14 cellular contexts compared by ENCODE assay signal in the genomic region with DNA sequence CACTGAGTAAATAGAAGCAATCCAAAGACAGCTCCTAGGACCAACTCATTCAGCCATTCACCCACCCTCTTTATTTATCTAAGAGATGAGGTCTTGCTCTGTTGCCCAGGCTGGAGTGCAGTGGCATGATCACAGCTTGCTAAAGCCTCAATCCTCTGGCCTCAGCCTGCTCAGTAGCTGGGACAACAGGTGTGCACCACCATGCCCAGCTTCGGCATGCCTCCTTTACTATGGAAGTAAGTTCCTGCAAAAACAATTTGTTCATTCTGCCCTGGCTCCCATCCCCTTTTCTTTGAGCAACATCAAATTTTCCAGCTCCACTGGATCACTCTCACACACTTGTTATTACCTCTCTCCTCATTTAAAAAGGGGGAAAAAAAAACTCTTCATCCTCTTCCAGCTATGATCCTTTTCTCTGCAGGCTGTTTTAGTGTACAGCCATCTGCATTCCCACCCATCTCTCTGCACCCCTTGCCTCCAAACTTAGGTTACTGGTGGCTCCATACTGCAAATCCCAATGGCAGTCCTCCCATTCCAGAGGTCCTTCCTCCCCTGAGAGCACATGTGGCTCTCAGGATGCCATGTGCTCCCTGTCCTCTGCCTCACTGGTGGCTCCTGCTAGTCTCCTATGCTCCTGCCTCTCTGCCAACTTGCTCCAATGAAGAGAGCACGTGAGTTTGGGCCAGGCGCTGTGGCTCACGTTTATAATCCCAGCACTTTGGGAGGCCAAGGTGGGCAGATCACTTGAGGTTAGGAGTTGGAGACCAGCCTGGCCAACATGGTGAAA. TPM values are rescaled to one million over a fixed set of nuclear protein-coding genes. Genes with fewer than 3 reads are reported as not detected.
DNase-seq lines count a peak whose midpoint lies in the region; ATAC-seq, FAIRE-seq and TF ChIP-seq lines count a peak whose summit lies in the region.
"Had no signal": no experiment of that assay in that cellular context is flagged by ENCODE, and none has a peak within 500 bp of the region (broad histone marks: within the 10 kb centered on the region; RNA-seq: fewer than 3 reads in every experiment).

No MANE protein-coding gene starts in this region.

- BruUV-seq in HepG2 (replicated peaks; lab: Mats Ljungman, UMichigan): no TSS peak

- TF ChIP-seq EP300 in HepG2 (IDR thresholded peaks at IDR 0.05; ENCODE audit: low read depth in 2 of 2, low read length in 2 of 2) (no peak), HepG2 (CRISPR knock-in tag; IDR thresholded peaks at IDR 0.05; ENCODE audit: borderline replicate concordance) (no peak)

- intact Hi-C loops in HepG2 (cut with micrococcal nuclease; ENCODE audit: unreplicated experiment): no loop called here
- intact Hi-C loops in right lobe of liver (cut with DNase I): no loop called here
- intact Hi-C loops in testis (cut with DNase I; ENCODE audit: low total_unique reads): no loop called here
- intact Hi-C loops in Right ventricle myocardium superior (cut with DNase I): no loop called here

- H4K20me1 ChIP-seq in HepG2 (ENCODE audit: insufficient read depth, low read length): no peaks in the 10 kb centered on the region

- H3K36me3 Mint-ChIP-seq in effector memory CD8-positive, alpha-beta T cell (ENCODE audit: insufficient read depth): peaks cover 28% of the 10 kb centered on the region

- H3K4me3 ChIP-seq in HepG2 (replicated peaks in 1 of 3; ENCODE audit: insufficient read depth in 1 of 3, low read depth in 2 of 3, low read length in 3 of 3): no peak overlapping the region
- no peak overlapping the region for H3K4me3 ChIP-seq in right lobe of liver
- no peak overlapping the region for H3K4me3 ChIP-seq in testis
- H3K4me3 ChIP-seq: SJSA1, skin epidermis had no signal

- no peak overlapping the region for H3K27ac ChIP-seq in HepG2 (ENCODE audit: extremely low read length, insufficient read depth, low read length)
- no peak overlapping the region for H3K27ac ChIP-seq in right lobe of liver
- H3K27ac ChIP-seq in testis: no peak overlapping the region
- H3K27ac ChIP-seq: foreskin keratinocyte, SJSA1, skin epidermis had no signal

- TF ChIP-seq CTCF in HepG2 (CRISPR knock-in tag; IDR thresholded peaks at IDR 0.05): no peak
- no peak for TF ChIP-seq CTCF in right lobe of liver (IDR thresholded peaks at IDR 0.05)
- TF ChIP-seq CTCF in testis (IDR thresholded peaks at IDR 0.05): no peak

- POLR2A ChIA-PET in HepG2 (lab: Yijun Ruan, JAX): no interaction called here

- H3K4me1 ChIP-seq in HepG2 (ENCODE audit: insufficient read depth, low read length) (peaks cover 31% of the 10 kb centered on the region), right lobe of liver (peaks cover 0 to 16% (median 6%) of the 10 kb centered on the region in 4 donors), testis (peaks cover 18% of the 10 kb centered on the region)

- no peak for FAIRE-seq in HepG2 (lab: Jason Lieb, UNC)
- FAIRE-seq: islet of Langerhans had no signal

- H3K27me3 ChIP-seq in HepG2 (ENCODE audit: control insufficient read depth in 1 of 2, insufficient read depth in 2 of 2, low read length in 2 of 2) (no peaks in the 10 kb centered on the region), right lobe of liver (no peaks in the 10 kb centered on the region), testis (no peaks in the 10 kb centered on the region)
- H3K27me3 ChIP-seq: foreskin keratinocyte, SJSA1 had no signal

- DNase-seq in HepG2 (ENCODE audit: low spot score): no peak
- no peak for DNase-seq in right lobe of liver
- no peak for DNase-seq in effector memory CD8-positive, alpha-beta T cell
- no peak for DNase-seq in testis
- DNase-seq in NCI-H345 (lab: John Stamatoyannopoulos, UW): no peak
- no peak for DNase-seq in Right ventricle myocardium superior
- DNase-seq: amniotic stem cell, dermis blood vessel endothelial cell, EL, foreskin keratinocyte, NCI-H748 treated with DMSO at 0.1 percent for 48 hours had no signal

- no peaks in the 10 kb centered on the region for H3K9me3 Mint-ChIP-seq in effector memory CD8-positive, alpha-beta T cell

- H3K36me3 ChIP-seq in HepG2 (replicated peaks in 1 of 2; ENCODE audit: control insufficient read depth in 1 of 2, insufficient read depth in 2 of 2, low read length in 2 of 2): peaks cover 5 to 15% of the 10 kb centered on the region in 2 experiments; a peak in 4 of 5 replicates
- peaks cover 0 to 9% (median 5%) of the 10 kb centered on the region in 4 donors for H3K36me3 ChIP-seq in right lobe of liver
- H3K36me3 ChIP-seq in testis (ENCODE audit: low read depth, missing control alignments): no peaks in the 10 kb centered on the region

- H2AFZ ChIP-seq in HepG2 (ENCODE audit: low read length): no peak overlapping the region

- ATAC-seq in HepG2 (no peak), right lobe of liver (no peak), Right ventricle myocardium superior (ENCODE audit: poor library complexity) (no peak)
- ATAC-seq in effector memory CD8-positive, alpha-beta T cell (replicated peaks): no peak
- ATAC-seq: foreskin keratinocyte had no signal

- CTCF ChIA-PET in HepG2 (lab: Yijun Ruan, JAX; ENCODE audit: low intra/inter-chr PET ratio, low total read pairs): no interaction called here

- no peak for TF ChIP-seq RAD21 in HepG2 (CRISPR knock-in tag; IDR thresholded peaks at IDR 0.05)

- no peak overlapping the region for H3K9ac ChIP-seq in HepG2 (ENCODE audit: insufficient read depth, low read depth, low read length)

- in situ Hi-C loops in HepG2 (cut with HindIII; ENCODE audit: extremely low pct_ligation_motif_present, low pct_unique_long_range_greater_than_20kb): no loop called here

- H3K79me2 ChIP-seq in HepG2 (ENCODE audit: insufficient read depth, low read length): peaks cover 32% of the 10 kb centered on the region

- peaks cover 35 to 42% of the 10 kb centered on the region in 2 donors for H3K4me1 Mint-ChIP-seq in effector memory CD8-positive, alpha-beta T cell (ENCODE audit: low read depth in 2 of 2)

- peak overlapping the region; percentile 91 to 97 for H3K4me3 Mint-ChIP-seq in effector memory CD8-positive, alpha-beta T cell

- 90% methylated on average over 4 of the region's 4 CpGs for WGBS in HepG2 (ENCODE audit: low lambda C conversion rate)
- whole genome bisulfite sequencing in right lobe of liver (ENCODE audit: insufficient coverage, low coverage, low lambda C conversion rate, missing lambda C conversion rate): 81% methylated on average over 3 of the region's 4 CpGs
- WGBS in testis, 2 donors: 70 to 83% methylated on average over 4 of the region's 4 CpGs

- 0 out of 2 replicates have a peak overlapping the region, but pooled peaks have one; percentile 1 for H3K4me2 ChIP-seq in HepG2 (ENCODE audit: low read depth, low read length)

- TF ChIP-seq POLR2A in HepG2 (IDR thresholded peaks at IDR 0.05; ENCODE audit: insufficient read depth in 1 of 2, low read depth in 2 of 2, low read length in 2 of 2) (no peak), right lobe of liver (IDR thresholded peaks at IDR 0.05) (no peak), testis (IDR thresholded peaks at IDR 0.05) (no peak)

- peak overlapping the region in 1 of 2 donors; percentile 78 for H3K27ac Mint-ChIP-seq in effector memory CD8-positive, alpha-beta T cell

- H3K9me3 ChIP-seq in HepG2 (ENCODE audit: low read length) (no peaks in the 10 kb centered on the region), right lobe of liver (no peaks in the 10 kb centered on the region), testis (no peaks in the 10 kb centered on the region)
- H3K9me3 ChIP-seq: SJSA1 had no signal

- no peaks in the 10 kb centered on the region for H3K27me3 Mint-ChIP-seq in effector memory CD8-positive, alpha-beta T cell

RNA-seq across cellular contexts. Expression of a gene that starts 2.2 kb away (rescaled TPM):
- total RNA-seq in HepG2 (2016; rRNA removed; fragmentation: Illumina TruSeq; extraction: Trizol) (43.2 and 47.2 TPM in 2 replicates), right lobe of liver (10 to 100 TPM; 21.9 to 33.5 (median 24.9) TPM), testis (100 to 1,000 TPM; 131 to 184 TPM), Right ventricle myocardium superior (32.7 TPM)
- total RNA-seq in HepG2 (2016; cell fraction: cytosol; rRNA removed; fragmentation: Illumina TruSeq; extraction: Trizol; ENCODE audit: low read depth): 22.1 and 24.0 TPM in 2 replicates
- 43.9 and 45.2 TPM in 2 replicates for total RNA-seq in HepG2 (2016; cell fraction: insoluble cytoplasmic fraction; rRNA removed; fragmentation: Illumina TruSeq; extraction: Trizol)
- 43.6 and 46.0 TPM in 2 replicates for total RNA-seq in HepG2 (2016; cell fraction: membrane; rRNA removed; fragmentation: Illumina TruSeq; extraction: Trizol)
- 13.8 and 15.5 TPM in 2 replicates for total RNA-seq in HepG2 (2016; cell fraction: nucleus; rRNA removed; fragmentation: Illumina TruSeq; extraction: Trizol)
- polyA plus RNA-seq in HepG2 (2011; rRNA removed) (14.5 TPM in 2 replicates), testis (ENCODE audit: insufficient read depth, low read depth, low replicate concordance) (262 TPM)
- polyA plus RNA-seq in HepG2 (2011; cell fraction: cytosol; rRNA removed): 18.3 and 25.5 TPM in 2 replicates
- 37.4 and 37.6 TPM in 2 replicates for polyA plus RNA-seq in HepG2 (2011; cell fraction: nucleus; rRNA removed)
- 24.5 and 41.2 TPM in 2 replicates for polyA plus RNA-seq in HepG2 (2012)
- 29.9 and 33.8 TPM in 2 replicates for polyA plus RNA-seq in HepG2 (2016; cell fraction: cytosol; fragmentation: Illumina TruSeq; extraction: Trizol; ENCODE audit: low read depth)
- 75.7 and 79.7 TPM in 2 replicates for polyA plus RNA-seq in HepG2 (2016; cell fraction: insoluble cytoplasmic fraction; fragmentation: Illumina TruSeq; extraction: Trizol; ENCODE audit: low read depth)
- 64.0 and 65.9 TPM in 2 replicates for polyA plus RNA-seq in HepG2 (2016; cell fraction: membrane; fragmentation: Illumina TruSeq; extraction: Trizol; ENCODE audit: low read depth)
- polyA plus RNA-seq in HepG2 (2016; cell fraction: nucleus; fragmentation: Illumina TruSeq; extraction: Trizol; ENCODE audit: insufficient read depth, low read depth): 40.0 and 46.3 TPM in 2 replicates
- polyA minus RNA-seq in HepG2 (2011; rRNA and poly(A)+ RNA removed; ENCODE audit: low replicate concordance): 15.4 and 55.8 TPM in 2 replicates
- polyA minus RNA-seq in HepG2 (2011; cell fraction: cytosol; rRNA and poly(A)+ RNA removed): 7.6 and 7.7 TPM in 2 replicates
- polyA minus RNA-seq in HepG2 (2011; cell fraction: nucleus; rRNA and poly(A)+ RNA removed): 9.4 and 10.4 TPM in 2 replicates

RNA-seq across cellular contexts. Expression of a gene that starts 18.2 kb away (rescaled TPM):
- 0.55 and 1.1 TPM in 2 replicates for total RNA-seq in HepG2 (2016; rRNA removed; fragmentation: Illumina TruSeq; extraction: Trizol)
- total RNA-seq in HepG2 (2016; cell fraction: cytosol; rRNA removed; fragmentation: Illumina TruSeq; extraction: Trizol; ENCODE audit: low read depth): 1.2 and 1.6 TPM in 2 replicates
- total RNA-seq in HepG2 (2016; cell fraction: insoluble cytoplasmic fraction; rRNA removed; fragmentation: Illumina TruSeq; extraction: Trizol): 0.58 and 0.74 TPM in 2 replicates
- total RNA-seq in HepG2 (2016; cell fraction: membrane; rRNA removed; fragmentation: Illumina TruSeq; extraction: Trizol): 0.99 and 1.0 TPM in 2 replicates
- 0.43 TPM in 1 of 2 replicates, not detected in the other for total RNA-seq in HepG2 (2016; cell fraction: nucleus; rRNA removed; fragmentation: Illumina TruSeq; extraction: Trizol)
- 0.39 and 0.70 TPM in 2 replicates for polyA plus RNA-seq in HepG2 (2011; rRNA removed)
- 0.28 and 0.50 TPM in 2 replicates for polyA plus RNA-seq in HepG2 (2011; cell fraction: cytosol; rRNA removed)
- polyA plus RNA-seq in HepG2 (2011; cell fraction: nucleus; rRNA removed): 0.33 and 0.40 TPM in 2 replicates
- polyA plus RNA-seq in HepG2 (2012): 0.40 and 0.45 TPM in 2 replicates
- polyA plus RNA-seq in HepG2 (2016; cell fraction: cytosol; fragmentation: Illumina TruSeq; extraction: Trizol; ENCODE audit: low read depth): 1.5 TPM in 2 replicates
- polyA plus RNA-seq in HepG2 (2016; cell fraction: insoluble cytoplasmic fraction; fragmentation: Illumina TruSeq; extraction: Trizol; ENCODE audit: low read depth): 1.2 TPM in 2 replicates
- polyA plus RNA-seq in HepG2 (2016; cell fraction: membrane; fragmentation: Illumina TruSeq; extraction: Trizol; ENCODE audit: low read depth): 1.2 and 1.4 TPM in 2 replicates
- polyA plus RNA-seq in HepG2 (2016; cell fraction: nucleus; fragmentation: Illumina TruSeq; extraction: Trizol; ENCODE audit: insufficient read depth, low read depth): 0.37 and 0.87 TPM in 2 replicates
- 1.6 TPM in 1 of 2 replicates, not detected in the other for polyA minus RNA-seq in HepG2 (2011; rRNA and poly(A)+ RNA removed; ENCODE audit: low replicate concordance)
- polyA minus RNA-seq in HepG2 (2011; cell fraction: cytosol; rRNA and poly(A)+ RNA removed): not detected in 2 replicates
- polyA minus RNA-seq in HepG2 (2011; cell fraction: nucleus; rRNA and poly(A)+ RNA removed): not detected in 2 replicates
- 1 to 10 TPM in 4 of 6 experiments, under 1 TPM in 2; 0.71 to 8.5 (median 1.0) TPM for total RNA-seq in right lobe of liver
- 100 to 1,000 TPM; 130 to 151 TPM for total RNA-seq in testis
- 218 TPM for polyA plus RNA-seq in testis (ENCODE audit: insufficient read depth, low read depth, low replicate concordance)
- total RNA-seq in Right ventricle myocardium superior: 59.5 TPM
- total RNA-seq: foreskin keratinocyte had no signal

RNA-seq across cellular contexts. Expression of a gene that starts 20.6 kb away (rescaled TPM):
- 0.94 and 1.3 TPM in 2 replicates for total RNA-seq in HepG2 (2016; rRNA removed; fragmentation: Illumina TruSeq; extraction: Trizol)
- total RNA-seq in HepG2 (2016; cell fraction: cytosol; rRNA removed; fragmentation: Illumina TruSeq; extraction: Trizol; ENCODE audit: low read depth): 0.26 and 0.30 TPM in 2 replicates
- total RNA-seq in HepG2 (2016; cell fraction: insoluble cytoplasmic fraction; rRNA removed; fragmentation: Illumina TruSeq; extraction: Trizol): 0.77 and 1.9 TPM in 2 replicates
- total RNA-seq in HepG2 (2016; cell fraction: membrane; rRNA removed; fragmentation: Illumina TruSeq; extraction: Trizol): 0.52 and 0.71 TPM in 2 replicates
- 1.2 and 1.8 TPM in 2 replicates for total RNA-seq in HepG2 (2016; cell fraction: nucleus; rRNA removed; fragmentation: Illumina TruSeq; extraction: Trizol)
- 5.1 and 6.7 TPM in 2 replicates for polyA plus RNA-seq in HepG2 (2011; rRNA removed)
- 4.6 and 8.5 TPM in 2 replicates for polyA plus RNA-seq in HepG2 (2011; cell fraction: cytosol; rRNA removed)
- 2.8 and 3.6 TPM in 2 replicates for polyA plus RNA-seq in HepG2 (2011; cell fraction: nucleus; rRNA removed)
- polyA plus RNA-seq in HepG2 (2012): 0.67 and 1.0 TPM in 2 replicates
- polyA plus RNA-seq in HepG2 (2016; cell fraction: cytosol; fragmentation: Illumina TruSeq; extraction: Trizol; ENCODE audit: low read depth): 0.28 and 0.40 TPM in 2 replicates
- 0.80 and 0.88 TPM in 2 replicates for polyA plus RNA-seq in HepG2 (2016; cell fraction: insoluble cytoplasmic fraction; fragmentation: Illumina TruSeq; extraction: Trizol; ENCODE audit: low read depth)
- polyA plus RNA-seq in HepG2 (2016; cell fraction: membrane; fragmentation: Illumina TruSeq; extraction: Trizol; ENCODE audit: low read depth): 0.98 and 1.1 TPM in 2 replicates
- polyA plus RNA-seq in HepG2 (2016; cell fraction: nucleus; fragmentation: Illumina TruSeq; extraction: Trizol; ENCODE audit: insufficient read depth, low read depth): 2.2 and 5.0 TPM in 2 replicates
- 6.2 TPM in 1 of 2 replicates, not detected in the other for polyA minus RNA-seq in HepG2 (2011; rRNA and poly(A)+ RNA removed; ENCODE audit: low replicate concordance)
- polyA minus RNA-seq in HepG2 (2011; cell fraction: cytosol; rRNA and poly(A)+ RNA removed): 2.7 and 3.1 TPM in 2 replicates
- polyA minus RNA-seq in HepG2 (2011; cell fraction: nucleus; rRNA and poly(A)+ RNA removed): 0.37 and 0.90 TPM in 2 replicates
- total RNA-seq in right lobe of liver: 10 to 100 TPM; 10.4 to 28.5 (median 21.5) TPM
- total RNA-seq in testis: 1 to 10 TPM; 4.2 to 6.8 TPM
- 20.5 TPM for polyA plus RNA-seq in testis (ENCODE audit: insufficient read depth, low read depth, low replicate concordance)
- total RNA-seq in Right ventricle myocardium superior: 2.3 TPM
- total RNA-seq: SJSA1 had no signal

RNA-seq across cellular contexts. Expression of a gene that starts 27.9 kb away (rescaled TPM):
- 32.2 and 36.4 TPM in 2 replicates for total RNA-seq in HepG2 (2016; rRNA removed; fragmentation: Illumina TruSeq; extraction: Trizol)
- total RNA-seq in HepG2 (2016; cell fraction: cytosol; rRNA removed; fragmentation: Illumina TruSeq; extraction: Trizol; ENCODE audit: low read depth): 34.9 and 42.8 TPM in 2 replicates
- 29.2 and 39.1 TPM in 2 replicates for total RNA-seq in HepG2 (2016; cell fraction: insoluble cytoplasmic fraction; rRNA removed; fragmentation: Illumina TruSeq; extraction: Trizol)
- total RNA-seq in HepG2 (2016; cell fraction: membrane; rRNA removed; fragmentation: Illumina TruSeq; extraction: Trizol): 47.6 and 47.9 TPM in 2 replicates
- total RNA-seq in HepG2 (2016; cell fraction: nucleus; rRNA removed; fragmentation: Illumina TruSeq; extraction: Trizol): 18.6 and 23.5 TPM in 2 replicates
- 55.4 and 62.3 TPM in 2 replicates for polyA plus RNA-seq in HepG2 (2011; rRNA removed)
- polyA plus RNA-seq in HepG2 (2011; cell fraction: cytosol; rRNA removed): 50.1 and 76.7 TPM in 2 replicates
- 54.8 and 72.2 TPM in 2 replicates for polyA plus RNA-seq in HepG2 (2011; cell fraction: nucleus; rRNA removed)
- polyA plus RNA-seq in HepG2 (2012): 23.3 and 36.3 TPM in 2 replicates
- 31.3 and 34.7 TPM in 2 replicates for polyA plus RNA-seq in HepG2 (2016; cell fraction: cytosol; fragmentation: Illumina TruSeq; extraction: Trizol; ENCODE audit: low read depth)
- polyA plus RNA-seq in HepG2 (2016; cell fraction: insoluble cytoplasmic fraction; fragmentation: Illumina TruSeq; extraction: Trizol; ENCODE audit: low read depth): 32.2 and 38.2 TPM in 2 replicates
- 46.4 and 49.9 TPM in 2 replicates for polyA plus RNA-seq in HepG2 (2016; cell fraction: membrane; fragmentation: Illumina TruSeq; extraction: Trizol; ENCODE audit: low read depth)
- polyA plus RNA-seq in HepG2 (2016; cell fraction: nucleus; fragmentation: Illumina TruSeq; extraction: Trizol; ENCODE audit: insufficient read depth, low read depth): 50.2 and 54.3 TPM in 2 replicates
- 105 and 125 TPM in 2 replicates for polyA minus RNA-seq in HepG2 (2011; rRNA and poly(A)+ RNA removed; ENCODE audit: low replicate concordance)
- polyA minus RNA-seq in HepG2 (2011; cell fraction: cytosol; rRNA and poly(A)+ RNA removed): 32.7 and 34.2 TPM in 2 replicates
- polyA minus RNA-seq in HepG2 (2011; cell fraction: nucleus; rRNA and poly(A)+ RNA removed): 9.3 and 10.2 TPM in 2 replicates
- 10 to 100 TPM; 25.0 to 45.5 (median 37.7) TPM for total RNA-seq in right lobe of liver
- total RNA-seq in testis: 10 to 100 TPM; 45.4 to 58.7 TPM
- 28.9 TPM for polyA plus RNA-seq in testis (ENCODE audit: insufficient read depth, low read depth, low replicate concordance)
- total RNA-seq in Right ventricle myocardium superior: 178 TPM

RNA-seq across cellular contexts. Expression of a gene that starts 40.5 kb away (rescaled TPM):
- 12.7 and 14.2 TPM in 2 replicates for total RNA-seq in HepG2 (2016; rRNA removed; fragmentation: Illumina TruSeq; extraction: Trizol)
- 3.0 and 3.1 TPM in 2 replicates for total RNA-seq in HepG2 (2016; cell fraction: cytosol; rRNA removed; fragmentation: Illumina TruSeq; extraction: Trizol; ENCODE audit: low read depth)
- total RNA-seq in HepG2 (2016; cell fraction: insoluble cytoplasmic fraction; rRNA removed; fragmentation: Illumina TruSeq; extraction: Trizol): 13.5 and 18.6 TPM in 2 replicates
- total RNA-seq in HepG2 (2016; cell fraction: membrane; rRNA removed; fragmentation: Illumina TruSeq; extraction: Trizol): 9.4 and 10.1 TPM in 2 replicates
- 8.8 and 9.3 TPM in 2 replicates for total RNA-seq in HepG2 (2016; cell fraction: nucleus; rRNA removed; fragmentation: Illumina TruSeq; extraction: Trizol)
- 4.2 and 4.5 TPM in 2 replicates for polyA plus RNA-seq in HepG2 (2011; rRNA removed)
- polyA plus RNA-seq in HepG2 (2011; cell fraction: cytosol; rRNA removed): 2.2 and 4.3 TPM in 2 replicates
- 2.8 and 3.3 TPM in 2 replicates for polyA plus RNA-seq in HepG2 (2011; cell fraction: nucleus; rRNA removed)
- 6.0 and 6.4 TPM in 2 replicates for polyA plus RNA-seq in HepG2 (2012)
- polyA plus RNA-seq in HepG2 (2016; cell fraction: cytosol; fragmentation: Illumina TruSeq; extraction: Trizol; ENCODE audit: low read depth): 1.1 and 1.4 TPM in 2 replicates
- polyA plus RNA-seq in HepG2 (2016; cell fraction: insoluble cytoplasmic fraction; fragmentation: Illumina TruSeq; extraction: Trizol; ENCODE audit: low read depth): 7.3 and 8.2 TPM in 2 replicates
- polyA plus RNA-seq in HepG2 (2016; cell fraction: membrane; fragmentation: Illumina TruSeq; extraction: Trizol; ENCODE audit: low read depth): 3.4 TPM in 2 replicates
- 6.6 and 8.4 TPM in 2 replicates for polyA plus RNA-seq in HepG2 (2016; cell fraction: nucleus; fragmentation: Illumina TruSeq; extraction: Trizol; ENCODE audit: insufficient read depth, low read depth)
- 4.3 and 4.4 TPM in 2 replicates for polyA minus RNA-seq in HepG2 (2011; rRNA and poly(A)+ RNA removed; ENCODE audit: low replicate concordance)
- 6.4 and 8.8 TPM in 2 replicates for polyA minus RNA-seq in HepG2 (2011; cell fraction: cytosol; rRNA and poly(A)+ RNA removed)
- 10.3 TPM in 2 replicates for polyA minus RNA-seq in HepG2 (2011; cell fraction: nucleus; rRNA and poly(A)+ RNA removed)
- 1 to 10 TPM; 2.7 to 5.4 (median 4.6) TPM for total RNA-seq in right lobe of liver
- 10 to 100 TPM; 15.5 to 17.2 TPM for total RNA-seq in testis
- 16.7 TPM for polyA plus RNA-seq in testis (ENCODE audit: insufficient read depth, low read depth, low replicate concordance)
- 4.2 TPM for total RNA-seq in Right ventricle myocardium superior
